Comparison of ENCODE assay signal across 17 cellular contexts in genomic region chr2:238243496-238244076, GRCh38. TPM values are rescaled to one million over a fixed set of nuclear protein-coding genes. Genes with fewer than 3 reads are reported as not detected.
DNase-seq lines count a peak whose midpoint lies in the region; ATAC-seq and TF ChIP-seq lines count a peak whose summit lies in the region.
"Had no signal": no experiment of that assay in that cellular context is flagged by ENCODE, and none has a peak within 500 bp of the region (broad histone marks: within the 10 kb centered on the region; RNA-seq: fewer than 3 reads in every experiment).

No MANE protein-coding gene starts in this region.

- H3K9me3 ChIP-seq in hepatocyte (ENCODE audit: low read depth) (no peaks in the 10 kb centered on the region), thoracic aorta (no peaks in the 10 kb centered on the region)
- H3K9me3 ChIP-seq: right lobe of liver had no signal

- TF ChIP-seq CTCF in hepatocyte (IDR thresholded peaks at IDR 0.05; ENCODE audit: poor library complexity) = no peak
- no peak for TF ChIP-seq CTCF in thoracic aorta (IDR thresholded peaks at IDR 0.05)
- no peak for TF ChIP-seq CTCF in WTC11 (IDR thresholded peaks at IDR 0.05)

- H3K4me1 Mint-ChIP-seq in WTC11 = peaks cover 16% of the 10 kb centered on the region

- H3K4me1 ChIP-seq in hepatocyte (ENCODE audit: insufficient read depth) = peaks cover 32% of the 10 kb centered on the region
- H3K4me1 ChIP-seq in thoracic aorta (ENCODE audit: control insufficient read depth in 1 of 2, low read depth in 2 of 2) = peaks cover 6 to 30% of the 10 kb centered on the region in 2 donors

- no peak overlapping the region for H2AFZ ChIP-seq in hepatocyte

- H3K27me3 Mint-ChIP-seq in WTC11 (ENCODE audit: low read depth) = peaks cover 17% of the 10 kb centered on the region
- H3K27me3 Mint-ChIP-seq: effector memory CD8-positive, alpha-beta T cell had no signal

- 87% methylated on average over 10 of the region's 10 CpGs for WGBS in hepatocyte (ENCODE audit: low lambda C conversion rate, missing lambda C conversion rate)

- H4K20me1 ChIP-seq in hepatocyte (ENCODE audit: insufficient read depth, poor library complexity, severe bottlenecking) = no peaks in the 10 kb centered on the region

- no peaks in the 10 kb centered on the region for H3K9me3 Mint-ChIP-seq in WTC11
- H3K9me3 Mint-ChIP-seq: activated T-helper 1 cell treated with anti-CD3 and anti-CD28 coated beads, Interleukin-12 subunit alpha, Interleukin-12 subunit beta, Interleukin-2, Interleukin-4 antibody, amounts not matched to agents 30 ng/mL and 10 ng/mL and 1 ng/mL, durations not matched to agents 14 hours and 24 hours and 36 hours; effector memory CD8-positive, alpha-beta T cell; HFFc6; stimulated activated naive CD8-positive, alpha-beta T cell treated with anti-CD3 and anti-CD28 coated beads, Interleukin-15, amount 100 ng/mL, for 72 hours; T-helper 2 cell treated with Interferon-gamma antibody and Interleukin-4, amounts not matched to agents 5 μg/mL and 100 μg/mL, for 36 hours had no signal

- H3K36me3 Mint-ChIP-seq in WTC11 = peaks cover 5% of the 10 kb centered on the region; the same call in 1 of the 2 replicates

- DNase-seq in DMS53 (lab: John Stamatoyannopoulos, UW) (peak; percentile 70), DMS53 treated with DMSO at 0.1 percent for 48 hours (lab: John Stamatoyannopoulos, UW; ENCODE audit: unreplicated experiment) (no peak), SK-MEL-5 (ENCODE audit: low read depth, low spot score) (peak; percentile 46), hepatocyte (ENCODE audit: low spot score) (no peak), thoracic aorta (ENCODE audit: low spot score) (no peak), SKM-1 (lab: John Stamatoyannopoulos, UW; ENCODE audit: unreplicated experiment) (no peak), WTC11 (ENCODE audit: low spot score) (no peak)
- DNase-seq in stimulated activated CD4-positive, alpha-beta T cell treated with anti-CD3 and anti-CD28 coated beads, Interleukin-2, amount 100 ng/mL, for 48 hours = no peak
- DNase-seq: activated CD4-positive, alpha-beta T cell treated with anti-CD3 and anti-CD28 coated beads for 48 hours; effector memory CD8-positive, alpha-beta T cell; HFFc6; MV-4-11; NCI-H2227 treated with DMSO at 0.1 percent for 48 hours; stimulated activated naive CD8-positive, alpha-beta T cell treated with anti-CD3 and anti-CD28 coated beads, Interleukin-15, amount 100 ng/mL, for 72 hours had no signal

- H3K4me3 Mint-ChIP-seq in WTC11 = no peak overlapping the region
- H3K4me3 Mint-ChIP-seq: activated T-helper 1 cell treated with anti-CD3 and anti-CD28 coated beads, Interleukin-12 subunit alpha, Interleukin-12 subunit beta, Interleukin-2, Interleukin-4 antibody, amounts not matched to agents 30 ng/mL and 10 ng/mL and 1 ng/mL, durations not matched to agents 14 hours and 24 hours and 36 hours; effector memory CD8-positive, alpha-beta T cell; HFFc6; stimulated activated naive CD8-positive, alpha-beta T cell treated with anti-CD3 and anti-CD28 coated beads, Interleukin-15, amount 100 ng/mL, for 72 hours; T-helper 2 cell treated with Interferon-gamma antibody and Interleukin-4, amounts not matched to agents 5 μg/mL and 100 μg/mL, for 36 hours had no signal

- no peaks in the 10 kb centered on the region for H3K9me2 ChIP-seq in hepatocyte (replicated peaks; ENCODE audit: insufficient read depth)

- peak overlapping the region; percentile 11 for H3K4me2 ChIP-seq in hepatocyte

- no peak for ATAC-seq in thoracic aorta (ENCODE audit: insufficient number of reproducible peaks, low FRiP score, low read depth)
- ATAC-seq in WTC11 = no peak
- ATAC-seq: effector memory CD8-positive, alpha-beta T cell; right lobe of liver; stimulated activated naive CD8-positive, alpha-beta T cell treated with anti-CD3 and anti-CD28 coated beads, Interleukin-15, amount 100 ng/mL, for 72 hours had no signal

- H3K79me2 ChIP-seq in hepatocyte = no peaks in the 10 kb centered on the region

- peaks cover 4% of the 10 kb centered on the region for H3K27me3 ChIP-seq in hepatocyte
- H3K27me3 ChIP-seq in thoracic aorta (replicated peaks; ENCODE audit: insufficient read depth) = no peaks in the 10 kb centered on the region
- H3K27me3 ChIP-seq: right lobe of liver had no signal

- POLR2A ChIA-PET in WTC11 (lab: Charles Lee) = no interaction called here

- no peak overlapping the region for H3K27ac Mint-ChIP-seq in WTC11
- H3K27ac Mint-ChIP-seq: activated T-helper 1 cell treated with anti-CD3 and anti-CD28 coated beads, Interleukin-12 subunit alpha, Interleukin-12 subunit beta, Interleukin-2, Interleukin-4 antibody, amounts not matched to agents 30 ng/mL and 10 ng/mL and 1 ng/mL, durations not matched to agents 14 hours and 24 hours and 36 hours; effector memory CD8-positive, alpha-beta T cell; HFFc6; stimulated activated naive CD8-positive, alpha-beta T cell treated with anti-CD3 and anti-CD28 coated beads, Interleukin-15, amount 100 ng/mL, for 72 hours; T-helper 2 cell treated with Interferon-gamma antibody and Interleukin-4, amounts not matched to agents 5 μg/mL and 100 μg/mL, for 36 hours had no signal

- in situ Hi-C loops in SK-MEL-5 (cut with HindIII; ENCODE audit: low pct_unique_long_range_greater_than_20kb, low sequenced_read_pairs) = no loop called here

- H3K4me3 ChIP-seq in hepatocyte (no peak overlapping the region), thoracic aorta (no peak overlapping the region)
- H3K4me3 ChIP-seq: right lobe of liver had no signal

- H3K27ac ChIP-seq in hepatocyte (peak overlapping the region; percentile 64), thoracic aorta (peak overlapping the region; percentile 70 to 77)
- H3K27ac ChIP-seq: right lobe of liver had no signal

- CTCF ChIA-PET in WTC11 (lab: Charles Lee) = interaction anchor here (0.8 to 2.4 kb wide), 6 partner anchors 12 to 41 kb away, joined by 3 to 28 read pairs (median 6); no protein-coding TSS in a partner anchor

- H3K36me3 ChIP-seq in hepatocyte (replicated peaks; ENCODE audit: insufficient read depth, low read depth) (no peaks in the 10 kb centered on the region), thoracic aorta (peaks cover 15% of the 10 kb centered on the region)

TF ChIP-seq in WTC11, 78 proteins besides CTCF, POLR2A, EP300 and RAD21:
- TF ChIP-seq, protein P1, sequence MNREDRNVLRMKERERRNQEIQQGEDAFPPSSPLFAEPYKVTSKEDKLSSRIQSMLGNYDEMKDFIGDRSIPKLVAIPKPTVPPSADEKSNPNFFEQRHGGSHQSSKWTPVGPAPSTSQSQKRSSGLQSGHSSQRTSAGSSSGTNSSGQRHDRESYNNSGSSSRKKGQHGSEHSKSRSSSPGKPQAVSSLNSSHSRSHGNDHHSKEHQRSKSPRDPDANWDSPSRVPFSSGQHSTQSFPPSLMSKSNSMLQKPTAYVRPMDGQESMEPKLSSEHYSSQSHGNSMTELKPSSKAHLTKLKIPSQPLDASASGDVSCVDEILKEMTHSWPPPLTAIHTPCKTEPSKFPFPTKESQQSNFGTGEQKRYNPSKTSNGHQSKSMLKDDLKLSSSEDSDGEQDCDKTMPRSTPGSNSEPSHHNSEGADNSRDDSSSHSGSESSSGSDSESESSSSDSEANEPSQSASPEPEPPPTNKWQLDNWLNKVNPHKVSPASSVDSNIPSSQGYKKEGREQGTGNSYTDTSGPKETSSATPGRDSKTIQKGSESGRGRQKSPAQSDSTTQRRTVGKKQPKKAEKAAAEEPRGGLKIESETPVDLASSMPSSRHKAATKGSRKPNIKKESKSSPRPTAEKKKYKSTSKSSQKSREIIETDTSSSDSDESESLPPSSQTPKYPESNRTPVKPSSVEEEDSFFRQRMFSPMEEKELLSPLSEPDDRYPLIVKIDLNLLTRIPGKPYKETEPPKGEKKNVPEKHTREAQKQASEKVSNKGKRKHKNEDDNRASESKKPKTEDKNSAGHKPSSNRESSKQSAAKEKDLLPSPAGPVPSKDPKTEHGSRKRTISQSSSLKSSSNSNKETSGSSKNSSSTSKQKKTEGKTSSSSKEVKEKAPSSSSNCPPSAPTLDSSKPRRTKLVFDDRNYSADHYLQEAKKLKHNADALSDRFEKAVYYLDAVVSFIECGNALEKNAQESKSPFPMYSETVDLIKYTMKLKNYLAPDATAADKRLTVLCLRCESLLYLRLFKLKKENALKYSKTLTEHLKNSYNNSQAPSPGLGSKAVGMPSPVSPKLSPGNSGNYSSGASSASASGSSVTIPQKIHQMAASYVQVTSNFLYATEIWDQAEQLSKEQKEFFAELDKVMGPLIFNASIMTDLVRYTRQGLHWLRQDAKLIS (CRISPR knock-in tag; IDR thresholded peaks at IDR 0.05; ENCODE audit: borderline replicate concordance) = no peak
TF ChIP-seq in WTC11: peak in this region for 0.

RNA-seq across cellular contexts. Expression of gene HES6, which starts 3.7 kb away (rescaled TPM):
- 157 and 191 TPM in 2 replicates for total RNA-seq in SK-MEL-5 (2014; rRNA removed; shearing (Covaris generic))
- 165 and 196 TPM in 2 replicates for polyA plus RNA-seq in SK-MEL-5 (2015; cell fraction: cytosol; rRNA removed)
- polyA plus RNA-seq in SK-MEL-5 (2015; cell fraction: nucleus; rRNA removed) = 426 and 578 TPM in 2 replicates
- total RNA-seq in hepatocyte = 14.1 and 17.8 TPM in 2 replicates
- polyA plus RNA-seq in hepatocyte = 23.0 and 28.5 TPM in 2 replicates
- 10 to 100 TPM in 1 of 2 donors, 1 to 10 TPM in 1; 2.5 to 12.3 TPM for total RNA-seq in thoracic aorta
- 52.1 to 63.9 TPM (median 63.4 TPM) in 3 replicates for total RNA-seq in WTC11 (2021)

RNA-seq across cellular contexts. Expression of gene ILKAP, which starts 40.1 kb away (rescaled TPM):
- 35.8 and 36.9 TPM in 2 replicates for total RNA-seq in SK-MEL-5 (2014; rRNA removed; shearing (Covaris generic))
- polyA plus RNA-seq in SK-MEL-5 (2015; cell fraction: cytosol; rRNA removed) = 64.8 and 67.7 TPM in 2 replicates
- polyA plus RNA-seq in SK-MEL-5 (2015; cell fraction: nucleus; rRNA removed) = 265 and 268 TPM in 2 replicates
- total RNA-seq in hepatocyte (20.4 and 25.9 TPM in 2 replicates), thoracic aorta (10 to 100 TPM; 28.6 to 58.0 TPM), WTC11 (2021) (26.4 to 32.7 TPM (median 26.7 TPM) in 3 replicates)
- polyA plus RNA-seq in hepatocyte = 36.6 and 37.5 TPM in 2 replicates

RNA-seq across cellular contexts. Expression of gene PER2, which starts 44.8 kb away (rescaled TPM):
- total RNA-seq in SK-MEL-5 (2014; rRNA removed; shearing (Covaris generic)) = 1.8 and 2.2 TPM in 2 replicates
- 2.3 and 3.0 TPM in 2 replicates for polyA plus RNA-seq in SK-MEL-5 (2015; cell fraction: cytosol; rRNA removed)
- polyA plus RNA-seq in SK-MEL-5 (2015; cell fraction: nucleus; rRNA removed) = 2.7 and 5.2 TPM in 2 replicates
- total RNA-seq in hepatocyte = 6.1 and 8.9 TPM in 2 replicates
- polyA plus RNA-seq in hepatocyte = 6.0 and 6.4 TPM in 2 replicates
- 10 to 100 TPM; 14.2 to 26.2 TPM for total RNA-seq in thoracic aorta
- total RNA-seq in WTC11 (2021) = 4.1 to 6.6 TPM (median 5.5 TPM) in 3 replicates

Comparison
In these comparisons a context has a peak if more than half of its experiments do, and no peak if none do; other contexts are left out.
1. DNase-seq: peak in DMS53 (single experiment) and SK-MEL-5 (single experiment); none in DMS53 treated with DMSO at 0.1 percent for 48 hours (single experiment), hepatocyte (single experiment), thoracic aorta (single experiment), SKM-1 (single experiment), WTC11 (single experiment) and stimulated activated CD4-positive, alpha-beta T cell treated with anti-CD3 and anti-CD28 coated beads, Interleukin-2, amount 100 ng/mL, for 48 hours (0 of 2).